ENCODE assay signal across 9 cellular contexts in genomic region chr6:156988276-156989158, GRCh38.
DNase-seq lines count a peak whose midpoint lies in the region; ATAC-seq, FAIRE-seq and TF ChIP-seq lines count a peak whose summit lies in the region.
"Had no signal": no experiment of that assay in that cellular context is flagged by ENCODE, and none has a peak within 500 bp of the region (broad histone marks: within the 10 kb centered on the region; RNA-seq: fewer than 3 reads in every experiment).

No MANE protein-coding gene starts in this region.

- 74% methylated on average over 6 of the region's 6 CpGs for WGBS in mammary epithelial cell (ENCODE audit: low coverage, missing lambda C conversion rate)

- H3K4me1 ChIP-seq in mammary epithelial cell (ENCODE audit: insufficient read depth, low read length) = peaks cover 34% of the 10 kb centered on the region

- peak overlapping the region; percentile 21 for H3K4me2 ChIP-seq in mammary epithelial cell (ENCODE audit: insufficient read depth, low read depth, low read length)

- no peaks in the 10 kb centered on the region for H3K36me3 ChIP-seq in mammary epithelial cell (ENCODE audit: insufficient read depth, low read length)
- no peaks in the 10 kb centered on the region for H3K36me3 ChIP-seq in brain microvascular endothelial cell (replicated peaks)

- peak; percentile 79 for FAIRE-seq in GM18507 (lab: Jason Lieb, UNC)

- H3K9ac ChIP-seq in mammary epithelial cell (ENCODE audit: insufficient read depth, low read length) = no peak overlapping the region

- DNase-seq in GM18507 (ENCODE audit: extremely low spot score, insufficient read length, low read depth) (no peak), HT1080 (ENCODE audit: low read depth) (peak; percentile 5), mammary epithelial cell (peak; percentile 35), brain microvascular endothelial cell (no peak), HPDE6-E6E7 (ENCODE audit: extremely low spot score) (no peak), activated gamma-delta T cell treated with Interleukin-2 at 50 U/mL for 16 hours (no peak)
- DNase-seq in effector CD8-positive, alpha-beta T cell (lab: John Stamatoyannopoulos, UW) = no peak

- dilution Hi-C loops in mammary epithelial cell (cut with HindIII; ENCODE audit: low sequenced_read_pairs) = no loop called here

- H3K79me2 ChIP-seq in mammary epithelial cell (ENCODE audit: insufficient read depth, low read length) = peaks cover 86% of the 10 kb centered on the region

- peak overlapping the region; percentile 31 for H2AFZ ChIP-seq in mammary epithelial cell (ENCODE audit: low read depth, low read length)

- intact Hi-C loops in mammary epithelial cell (cut with micrococcal nuclease) = no loop called here

- in situ Hi-C loops in mammary epithelial cell (cut with MboI; ENCODE audit: low sequenced_read_pairs in 2 of 2) (no loop called here), brain microvascular endothelial cell (cut with HindIII; ENCODE audit: low pct_ligation_motif_present, low sequenced_read_pairs) (no loop called here)

- CTCF ChIA-PET in mammary epithelial cell (lab: Charles Lee; ENCODE audit: low non-redundant PET) = no interaction called here

- no TSS peak for BruUV-seq in mammary epithelial cell (replicated peaks; lab: Mats Ljungman, UMichigan)

- H4K20me1 ChIP-seq in mammary epithelial cell (ENCODE audit: insufficient read depth, low read length) = no peaks in the 10 kb centered on the region

- H3K4me3 ChIP-seq in mammary epithelial cell (replicated peaks in 1 of 3; ENCODE audit: insufficient read depth in 1 of 3, low read depth in 2 of 3, low read length in 3 of 3) (no peak overlapping the region), brain microvascular endothelial cell (ENCODE audit: low read depth, low read length) (no peak overlapping the region)

- ATAC-seq in GM21526 (IDR thresholded peaks at IDR 0.05; ENCODE audit: low FRiP score, unreplicated experiment) = peak; percentile 60
- ATAC-seq: Panc1 had no signal

- no peaks in the 10 kb centered on the region for H3K27me3 ChIP-seq in mammary epithelial cell (ENCODE audit: insufficient read depth, low read length)
- H3K27me3 ChIP-seq in brain microvascular endothelial cell (replicated peaks) = no peaks in the 10 kb centered on the region

- no peaks in the 10 kb centered on the region for H3K9me3 ChIP-seq in mammary epithelial cell (replicated peaks; ENCODE audit: insufficient read depth, low read length)

- TF ChIP-seq CTCF in mammary epithelial cell (conservative IDR thresholded peaks at IDR 0.05 in 1 of 2, IDR thresholded peaks at IDR 0.05 in 1 of 2; ENCODE audit: extremely low read depth in 1 of 2, insufficient read depth in 1 of 2, low read depth in 1 of 2, low read length in 2 of 2) (no peak), brain microvascular endothelial cell (IDR thresholded peaks at IDR 0.05; ENCODE audit: low read depth, low read length, missing control alignments) (no peak)

- H3K27ac ChIP-seq in mammary epithelial cell (ENCODE audit: insufficient read depth, low read depth, low read length) (peak overlapping the region; percentile 6), brain microvascular endothelial cell (no peak overlapping the region)

Comparison
In these comparisons a context has a peak if more than half of its experiments do, and no peak if none do; other contexts are left out.
1. DNase-seq: peak in HT1080 (single experiment) and mammary epithelial cell (single experiment); none in GM18507 (single experiment), brain microvascular endothelial cell (single experiment), effector CD8-positive, alpha-beta T cell (single experiment), HPDE6-E6E7 (single experiment) and activated gamma-delta T cell treated with Interleukin-2 at 50 U/mL for 16 hours (single experiment).